Comparison of ENCODE assay signal across 16 cellular contexts in genomic region chr3:183268361-183268760, GRCh38. TPM values are rescaled to one million over a fixed set of nuclear protein-coding genes. Genes with fewer than 3 reads are reported as not detected.
DNase-seq lines count a peak whose midpoint lies in the region; ATAC-seq, FAIRE-seq and TF ChIP-seq lines count a peak whose summit lies in the region.
"Had no signal": no experiment of that assay in that cellular context is flagged by ENCODE, and none has a peak within 500 bp of the region (broad histone marks: within the 10 kb centered on the region; RNA-seq: fewer than 3 reads in every experiment).

No MANE protein-coding gene starts in this region.

- no peak overlapping the region for H2BK5ac ChIP-seq in H1 (ENCODE audit: low read depth, low read length)

- no peak for TF ChIP-seq RAD21 in H1 (IDR thresholded peaks at IDR 0.05 in 1 of 2, conservative IDR thresholded peaks at IDR 0.05 in 1 of 2; ENCODE audit: low read depth in 2 of 2, low read length in 2 of 2)

- CTCF ChIA-PET in H1 (lab: Charles Lee; ENCODE audit: partially characterized antibody): interaction anchor here (1.0 kb wide), 2 partner anchors 34 to 117 kb away, joined by 3 read pairs; no protein-coding TSS in a partner anchor

- no peaks in the 10 kb centered on the region for H3K9me3 Mint-ChIP-seq in activated naive CD4-positive, alpha-beta T cell treated with anti-CD3 and anti-CD28 coated beads, Interleukin-2, amount 50 U/mL, for 24 hours
- H3K9me3 Mint-ChIP-seq: HFFc6; stimulated activated memory B cell treated with anti-CD40 and anti-IgM and Interleukin-4, amounts not matched to agents 10 μg/mL and 1 μg/mL and 100 μg/mL, for 72 hours had no signal

- FAIRE-seq in H1 (lab: Jason Lieb, UNC): no peak

- H2BK120ac ChIP-seq in H1 (replicated peaks; ENCODE audit: low read depth, low read length): no peak overlapping the region

- no peak overlapping the region for H3K23ac ChIP-seq in H1 (ENCODE audit: insufficient read length)

- H3K4me1 ChIP-seq in H1 (replicated peaks in 1 of 4; ENCODE audit: control insufficient read depth in 3 of 4, insufficient read depth in 4 of 4, low read length in 3 of 4) (peaks cover 15 to 40% (median 20%) of the 10 kb centered on the region in 4 experiments), tibial nerve (peaks cover 0 to 53% (median 21%) of the 10 kb centered on the region in 4 donors)

- H3K79me1 ChIP-seq in H1 (ENCODE audit: low read depth, low read length): no peaks in the 10 kb centered on the region

- H3K36me3 ChIP-seq in H1 (ENCODE audit: control insufficient read depth in 2 of 4, insufficient read depth in 4 of 4, low read length in 3 of 4) (peaks cover 0 to 6% (median 3%) of the 10 kb centered on the region in 4 experiments; a peak in 2 of 8 replicates), tibial nerve (peaks cover 0 to 16% (median 0%) of the 10 kb centered on the region in 3 donors)
- H3K36me3 ChIP-seq: thyroid gland had no signal

- H3K27me3 ChIP-seq in H1 (replicated peaks in 1 of 4; ENCODE audit: control insufficient read depth in 3 of 4, extremely low read depth in 1 of 4, insufficient read depth in 3 of 4, low read length in 3 of 4) (no peaks in the 10 kb centered on the region), tibial nerve (no peaks in the 10 kb centered on the region)
- H3K27me3 ChIP-seq: thyroid gland had no signal

- H3K79me2 ChIP-seq in H1 (ENCODE audit: control insufficient read depth in 1 of 2, insufficient read depth in 2 of 2, low read length in 2 of 2): peaks cover 0 to 11% of the 10 kb centered on the region in 2 experiments; a peak in 1 of 4 replicates

- no peak overlapping the region for H3K27ac ChIP-seq in H1 (ENCODE audit: low read depth, low read length)
- peak overlapping the region in 3 of 4 donors; percentile 75 to 89 (median 81) for H3K27ac ChIP-seq in tibial nerve
- H3K27ac ChIP-seq: thyroid gland had no signal

- TF ChIP-seq POLR2A in H1 (IDR thresholded peaks at IDR 0.05; ENCODE audit: control extremely low read depth in 1 of 2, low read depth in 2 of 2, low read length in 2 of 2): no peak
- no peak for TF ChIP-seq POLR2A in tibial nerve (IDR thresholded peaks at IDR 0.05)

- TF ChIP-seq EP300 in H1 (IDR thresholded peaks at IDR 0.05; ENCODE audit: borderline replicate concordance in 1 of 2, low read depth in 2 of 2, low read length in 2 of 2) (no peak), tibial nerve (IDR thresholded peaks at IDR 0.05) (no peak)

- H3K36me3 Mint-ChIP-seq in activated naive CD4-positive, alpha-beta T cell treated with anti-CD3 and anti-CD28 coated beads, Interleukin-2, amount 50 U/mL, for 24 hours: peaks cover 14% of the 10 kb centered on the region
- H3K36me3 Mint-ChIP-seq in T-helper 17 cell (ENCODE audit: low read depth): peaks cover 10% of the 10 kb centered on the region
- H3K36me3 Mint-ChIP-seq: stimulated activated memory B cell treated with anti-CD40 and anti-IgM and Interleukin-4, amounts not matched to agents 10 μg/mL and 1 μg/mL and 100 μg/mL, for 72 hours had no signal

- H3K9ac ChIP-seq in H1 (replicated peaks in 1 of 4; ENCODE audit: extremely low read depth in 1 of 4, low read depth in 3 of 4, low read length in 3 of 4): no peak overlapping the region

- no peak overlapping the region for H2BK20ac ChIP-seq in H1 (ENCODE audit: low read length)

- TF ChIP-seq CTCF in H1 (IDR thresholded peaks at IDR 0.05; ENCODE audit: control extremely low read depth in 1 of 3, insufficient read depth in 1 of 3, low read depth in 1 of 3, low read length in 3 of 3): no peak
- no peak for TF ChIP-seq CTCF in tibial nerve (IDR thresholded peaks at IDR 0.05)

- H3K4me2 ChIP-seq in H1 (ENCODE audit: insufficient read depth in 1 of 2, low read depth in 2 of 2, low read length in 2 of 2): no peak overlapping the region; a peak in 1 of 4 replicates

- H4K20me1 ChIP-seq in H1 (replicated peaks in 1 of 2; ENCODE audit: control insufficient read depth in 1 of 2, insufficient read depth in 2 of 2, low read length in 2 of 2): peaks cover 0 to 2% of the 10 kb centered on the region in 2 experiments

- no peaks in the 10 kb centered on the region for H3K27me3 Mint-ChIP-seq in activated naive CD4-positive, alpha-beta T cell treated with anti-CD3 and anti-CD28 coated beads, Interleukin-2, amount 50 U/mL, for 24 hours
- H3K27me3 Mint-ChIP-seq in T-helper 17 cell: peaks cover 8% of the 10 kb centered on the region

- H3K4me1 Mint-ChIP-seq in activated naive CD4-positive, alpha-beta T cell treated with anti-CD3 and anti-CD28 coated beads, Interleukin-2, amount 50 U/mL, for 24 hours: peaks cover 18% of the 10 kb centered on the region
- no peaks in the 10 kb centered on the region for H3K4me1 Mint-ChIP-seq in T-helper 17 cell
- H3K4me1 Mint-ChIP-seq: stimulated activated memory B cell treated with anti-CD40 and anti-IgM and Interleukin-4, amounts not matched to agents 10 μg/mL and 1 μg/mL and 100 μg/mL, for 72 hours had no signal

- no peak overlapping the region for H4K91ac ChIP-seq in H1 (replicated peaks; ENCODE audit: insufficient read length, low read length)

- H4K8ac ChIP-seq in H1 (ENCODE audit: extremely low read depth, insufficient read depth, low read length): no peak overlapping the region

- H3K9me3 ChIP-seq in T-helper 17 cell (ENCODE audit: control insufficient read depth, low read length, poor library complexity, severe bottlenecking) (no peaks in the 10 kb centered on the region), H1 (ENCODE audit: insufficient read depth in 2 of 2, low read depth in 1 of 2, low read length in 1 of 2) (no peaks in the 10 kb centered on the region), tibial nerve (no peaks in the 10 kb centered on the region)
- H3K9me3 ChIP-seq: thyroid gland had no signal

- no peak overlapping the region for H3K4me3 Mint-ChIP-seq in activated naive CD4-positive, alpha-beta T cell treated with anti-CD3 and anti-CD28 coated beads, Interleukin-2, amount 50 U/mL, for 24 hours
- H3K4me3 Mint-ChIP-seq in T-helper 17 cell: peak overlapping the region; percentile 41
- H3K4me3 Mint-ChIP-seq: HFFc6; stimulated activated memory B cell treated with anti-CD40 and anti-IgM and Interleukin-4, amounts not matched to agents 10 μg/mL and 1 μg/mL and 100 μg/mL, for 72 hours had no signal

- WGBS in H1 (ENCODE audit: extremely low coverage in 1 of 2, insufficient coverage in 1 of 2, insufficient read length in 1 of 2, insufficient replicate concordance in 2 of 2, low coverage in 1 of 2, low lambda C conversion rate in 2 of 2, missing lambda C conversion rate in 1 of 2), 2 experiments: 54% methylated on average over 5 of the region's 5 CpGs; no CpG with 5 or more reads in 1 of the 2 experiments
- 68% methylated on average over 5 of the region's 5 CpGs for WGBS in tibial nerve, 2 donors

- H3K18ac ChIP-seq in H1 (ENCODE audit: extremely low read depth, low read length): no peak overlapping the region

- H3K23me2 ChIP-seq in H1 (ENCODE audit: low read depth, low read length): no peaks in the 10 kb centered on the region

- no peak overlapping the region for H2AFZ ChIP-seq in H1 (ENCODE audit: low read length)

- no peak overlapping the region for H3K4me3 ChIP-seq in H1 (ENCODE audit: extremely low read depth in 1 of 4, insufficient read depth in 2 of 4, low read depth in 3 of 4, low read length in 4 of 4)
- H3K4me3 ChIP-seq in tibial nerve: no peak overlapping the region
- H3K4me3 ChIP-seq: thyroid gland had no signal

- no peak overlapping the region for H3K14ac ChIP-seq in H1 (ENCODE audit: insufficient read length)

- no peak overlapping the region for H3K4ac ChIP-seq in H1 (replicated peaks; ENCODE audit: insufficient read length, low read depth, low read length)

- ATAC-seq in T-helper 17 cell (no peak), GM18511 (IDR thresholded peaks at IDR 0.05; ENCODE audit: unreplicated experiment) (no peak)
- ATAC-seq: Right ventricle myocardium inferior; stimulated activated memory B cell treated with anti-CD40 and anti-IgM and Interleukin-4, amounts not matched to agents 10 μg/mL and 1 μg/mL and 100 μg/mL, for 72 hours had no signal

- no peak overlapping the region for H2AK5ac ChIP-seq in H1 (ENCODE audit: low read depth, low read length)

- no peak overlapping the region for H4K5ac ChIP-seq in H1 (ENCODE audit: insufficient read length, low read depth, low read length)

- no peak for DNase-seq in activated naive CD4-positive, alpha-beta T cell treated with anti-CD3 and anti-CD28 coated beads, Interleukin-2, amount 50 U/mL, for 16 hours
- DNase-seq in T-helper 17 cell: no peak
- no peak for DNase-seq in H1 (ENCODE audit: low read depth in 1 of 2, low spot score in 2 of 2)
- no peak for DNase-seq in tibial nerve (ENCODE audit: low spot score in 2 of 2)
- no peak for DNase-seq in SKM-1 (lab: John Stamatoyannopoulos, UW; ENCODE audit: unreplicated experiment)
- DNase-seq: amygdala; effector memory CD4-positive, alpha-beta T cell; glutamatergic neuron; HFFc6; NCI-H187 treated with DMSO at 0.1 percent for 48 hours; SW 1271; thyroid gland had no signal

- H3K27ac Mint-ChIP-seq in activated naive CD4-positive, alpha-beta T cell treated with anti-CD3 and anti-CD28 coated beads, Interleukin-2, amount 50 U/mL, for 24 hours: peak overlapping the region; percentile 20
- no peak overlapping the region for H3K27ac Mint-ChIP-seq in T-helper 17 cell
- H3K27ac Mint-ChIP-seq: HFFc6; stimulated activated memory B cell treated with anti-CD40 and anti-IgM and Interleukin-4, amounts not matched to agents 10 μg/mL and 1 μg/mL and 100 μg/mL, for 72 hours had no signal

- no peak overlapping the region for H2BK15ac ChIP-seq in H1 (ENCODE audit: low read length)

- POLR2A ChIA-PET in H1 (lab: Charles Lee; ENCODE audit: partially characterized antibody): interaction anchor here (1.0 kb wide), 1 partner anchor 10 kb away, joined by 4 read pairs; no protein-coding TSS in a partner anchor

- H3K56ac ChIP-seq in H1 (replicated peaks; ENCODE audit: insufficient read length, low read depth, low read length): no peak overlapping the region

- H2BK12ac ChIP-seq in H1 (ENCODE audit: low read depth, low read length): 0 out of 2 replicates have a peak overlapping the region, but pooled peaks have one; percentile 69

TF ChIP-seq in H1, 55 proteins besides CTCF, POLR2A, EP300 and RAD21 (continues in another document):
- TF ChIP-seq SP1 (IDR thresholded peaks at IDR 0.05; ENCODE audit: low read depth, low read length) (no peak), CTBP2 (IDR thresholded peaks at IDR 0.05; ENCODE audit: borderline replicate concordance, insufficient read depth, insufficient read length, low read length) (no peak), JUN (IDR thresholded peaks at IDR 0.05; ENCODE audit: low read depth, low read length) (no peak)

RNA-seq across cellular contexts. Expression of gene B3GNT5, which starts 15.3 kb away (rescaled TPM):
- total RNA-seq in T-helper 17 cell (1 to 10 TPM; 1.6 to 2.1 TPM), tibial nerve (10 to 100 TPM in 2 of 4 donors, 1 to 10 TPM in 2; 7.1 to 10.7 (median 9.2) TPM)
- 8.0 and 9.7 TPM in 2 replicates for total RNA-seq in H1 (2021; fragmentation: NEBNext Ultra II Directional; extraction: Animal tissue kit (Norgen Biotek cat#: 25700))
- 1.7 and 2.4 TPM in 2 replicates for polyA plus RNA-seq in H1 (2011; rRNA removed)
- polyA plus RNA-seq in H1 (2011; cell fraction: cytosol; rRNA removed): 2.9 TPM
- polyA plus RNA-seq in H1 (2011; cell fraction: nucleus; rRNA removed): 1.7 TPM
- polyA plus RNA-seq in H1 (2012, experiment 1 of 2): 2.8 to 6.5 TPM (median 4.6 TPM) in 4 replicates
- 0.29 TPM for polyA plus RNA-seq in H1 (2012, experiment 2 of 2)
- 5.3 TPM for polyA plus RNA-seq in H1 (2013, experiment 1 of 2)
- 6.0 TPM for polyA plus RNA-seq in H1 (2013, experiment 2 of 2)
- polyA minus RNA-seq in H1 (2011; rRNA and poly(A)+ RNA removed): 6.2 and 9.8 TPM in 2 replicates
- polyA minus RNA-seq in H1 (2011; cell fraction: cytosol; rRNA and poly(A)+ RNA removed): 4.0 TPM
- polyA minus RNA-seq in H1 (2011; cell fraction: nucleus; rRNA and poly(A)+ RNA removed): 13.1 TPM
- total RNA-seq: HFFc6 had no signal
